In genomic region chr1:205711105-205712048, GRCh38 we compare ENCODE assay signal across 9 cellular contexts. TPM values are rescaled to one million over a fixed set of nuclear protein-coding genes. Genes with fewer than 3 reads are reported as not detected.
DNase-seq lines count a peak whose midpoint lies in the region; ATAC-seq and TF ChIP-seq lines count a peak whose summit lies in the region.
"Had no signal": no experiment of that assay in that cellular context is flagged by ENCODE, and none has a peak within 500 bp of the region (broad histone marks: within the 10 kb centered on the region; RNA-seq: fewer than 3 reads in every experiment).

No MANE protein-coding gene starts in this region.

- intact Hi-C loops in activated T-helper 2 cell treated with anti-CD3 and anti-CD28 coated beads, Interferon-gamma antibody, Interleukin-2, Interleukin-4, amounts not matched to agents 10 μg/mL and 5 μg/mL and 100 μg/mL, durations not matched to agents 14 hours and 24 hours and 36 hours (cut with micrococcal nuclease), result loop anchor here (1.0 to 2.0 kb wide), 3 partner anchors 37 to 61 kb away; no protein-coding TSS in a partner anchor

- TF ChIP-seq CTCF in omental fat pad (IDR thresholded peaks at IDR 0.05), result peak in 2 of 3 donors; percentile 32 to 51
- peak; percentile 62 to 85 (median 78) for TF ChIP-seq CTCF in upper lobe of left lung (IDR thresholded peaks at IDR 0.05)

- no peak overlapping the region for H3K27ac ChIP-seq in upper lobe of left lung

- DNase-seq in NCI-H524 (lab: John Stamatoyannopoulos, UW) (peak; percentile 38 to 62), NCI-H524 treated with DMSO at 0.1 percent for 48 hours (lab: John Stamatoyannopoulos, UW) (no peak), KG1 (lab: John Stamatoyannopoulos, UW) (peak; percentile 75), OCI-M2 (lab: John Stamatoyannopoulos, UW; ENCODE audit: unreplicated experiment) (peak; percentile 22), foreskin melanocyte (peak; percentile 75), omental fat pad (ENCODE audit: low spot score) (peak; percentile 58), upper lobe of left lung (peak in 1 of 2 donors; percentile 58)
- DNase-seq in activated T-helper 2 cell treated with anti-CD3 and anti-CD28 coated beads, Interferon-gamma antibody, Interleukin-2, Interleukin-4, amounts not matched to agents 10 μg/mL and 5 μg/mL and 100 μg/mL, durations not matched to agents 14 hours and 24 hours and 36 hours (ENCODE audit: low spot score), result peak; percentile 48

- H3K4me1 ChIP-seq in upper lobe of left lung, result no peaks in the 10 kb centered on the region

- H3K9me3 ChIP-seq in upper lobe of left lung, result no peaks in the 10 kb centered on the region
- H3K9me3 ChIP-seq: BLaER1 treated with 17β-estradiol and CSF1 and Interleukin-3, amounts not matched to agents 10 nM and 100 nM had no signal

- peaks cover 19% of the 10 kb centered on the region for H3K4me1 Mint-ChIP-seq in activated T-helper 2 cell treated with anti-CD3 and anti-CD28 coated beads, Interferon-gamma antibody, Interleukin-2, Interleukin-4, amounts not matched to agents 10 μg/mL and 5 μg/mL and 100 μg/mL, durations not matched to agents 14 hours and 24 hours and 36 hours (ENCODE audit: low read depth)

- WGBS in upper lobe of left lung, 2 donors, result 48 to 52% methylated on average over 8 of the region's 8 CpGs

- TF ChIP-seq POLR2A in upper lobe of left lung (IDR thresholded peaks at IDR 0.05), result no peak

- no peak overlapping the region for H3K4me3 Mint-ChIP-seq in activated T-helper 2 cell treated with anti-CD3 and anti-CD28 coated beads, Interferon-gamma antibody, Interleukin-2, Interleukin-4, amounts not matched to agents 10 μg/mL and 5 μg/mL and 100 μg/mL, durations not matched to agents 14 hours and 24 hours and 36 hours (ENCODE audit: low read depth)

- H3K9me3 Mint-ChIP-seq in activated T-helper 2 cell treated with anti-CD3 and anti-CD28 coated beads, Interferon-gamma antibody, Interleukin-2, Interleukin-4, amounts not matched to agents 10 μg/mL and 5 μg/mL and 100 μg/mL, durations not matched to agents 14 hours and 24 hours and 36 hours, result no peaks in the 10 kb centered on the region

- H3K27me3 ChIP-seq in upper lobe of left lung, result no peaks in the 10 kb centered on the region
- H3K27me3 ChIP-seq: BLaER1 treated with 17β-estradiol and CSF1 and Interleukin-3, amounts not matched to agents 10 nM and 100 nM had no signal

- peak overlapping the region; percentile 77 for H3K27ac Mint-ChIP-seq in activated T-helper 2 cell treated with anti-CD3 and anti-CD28 coated beads, Interferon-gamma antibody, Interleukin-2, Interleukin-4, amounts not matched to agents 10 μg/mL and 5 μg/mL and 100 μg/mL, durations not matched to agents 14 hours and 24 hours and 36 hours

- peaks cover 52% of the 10 kb centered on the region for H3K36me3 Mint-ChIP-seq in activated T-helper 2 cell treated with anti-CD3 and anti-CD28 coated beads, Interferon-gamma antibody, Interleukin-2, Interleukin-4, amounts not matched to agents 10 μg/mL and 5 μg/mL and 100 μg/mL, durations not matched to agents 14 hours and 24 hours and 36 hours (ENCODE audit: low read depth)

- no peak overlapping the region for H3K4me3 ChIP-seq in upper lobe of left lung
- H3K4me3 ChIP-seq: BLaER1 treated with 17β-estradiol and CSF1 and Interleukin-3, amounts not matched to agents 10 nM and 100 nM had no signal

- ATAC-seq in omental fat pad (ENCODE audit: low FRiP score), result peak; percentile 65
- peak; percentile 82 to 86 for ATAC-seq in upper lobe of left lung (ENCODE audit: low FRiP score in 2 of 2)

- H3K36me3 ChIP-seq in upper lobe of left lung, result peaks cover 0 to 22% (median 1%) of the 10 kb centered on the region in 4 donors

- no peak for TF ChIP-seq EP300 in upper lobe of left lung (IDR thresholded peaks at IDR 0.05)

- no peaks in the 10 kb centered on the region for H3K27me3 Mint-ChIP-seq in activated T-helper 2 cell treated with anti-CD3 and anti-CD28 coated beads, Interferon-gamma antibody, Interleukin-2, Interleukin-4, amounts not matched to agents 10 μg/mL and 5 μg/mL and 100 μg/mL, durations not matched to agents 14 hours and 24 hours and 36 hours (ENCODE audit: low read depth)

RNA-seq across cellular contexts. Expression of gene SLC45A3, which starts 31.1 kb away (rescaled TPM):
- total RNA-seq in activated T-helper 2 cell treated with anti-CD3 and anti-CD28 coated beads, Interferon-gamma antibody, Interleukin-2, Interleukin-4, amounts not matched to agents 10 μg/mL and 5 μg/mL and 100 μg/mL, durations not matched to agents 14 hours and 24 hours and 36 hours, result 1.5 and 2.0 TPM in 2 replicates
- total RNA-seq in omental fat pad, result 1 to 10 TPM; 1.6 to 2.4 (median 2.1) TPM
- total RNA-seq in upper lobe of left lung, result 1 to 10 TPM; 2.1 to 9.9 (median 4.1) TPM

RNA-seq across cellular contexts. Expression of gene NUCKS1, which starts 38.6 kb away (rescaled TPM):
- 176 and 180 TPM in 2 replicates for total RNA-seq in activated T-helper 2 cell treated with anti-CD3 and anti-CD28 coated beads, Interferon-gamma antibody, Interleukin-2, Interleukin-4, amounts not matched to agents 10 μg/mL and 5 μg/mL and 100 μg/mL, durations not matched to agents 14 hours and 24 hours and 36 hours
- 10 to 100 TPM; 54.8 to 84.8 (median 71.2) TPM for total RNA-seq in omental fat pad
- total RNA-seq in upper lobe of left lung, result 100 to 1,000 TPM in 4 of 6 donors, 10 to 100 TPM in 2; 65.4 to 182 (median 112) TPM
